ENCODE assay signal across 15 cellular contexts in genomic region chr14:82872494-82872893, GRCh38.
DNase-seq lines count a peak whose midpoint lies in the region; ATAC-seq, FAIRE-seq and TF ChIP-seq lines count a peak whose summit lies in the region.
"Had no signal": no experiment of that assay in that cellular context is flagged by ENCODE, and none has a peak within 500 bp of the region (broad histone marks: within the 10 kb centered on the region; RNA-seq: fewer than 3 reads in every experiment).

No MANE protein-coding gene starts in this region.

- no peak for FAIRE-seq in H54 (lab: Jason Lieb, UNC)
- FAIRE-seq: endothelial cell of umbilical vein had no signal

- H3K36me3 Mint-ChIP-seq in activated CD4-positive, alpha-beta T cell treated with anti-CD3 and anti-CD28 coated beads for 36 hours (ENCODE audit: low read depth): no peaks in the 10 kb centered on the region
- H3K36me3 Mint-ChIP-seq in activated CD4-positive, alpha-beta T cell treated with anti-CD3 and anti-CD28 coated beads, Interleukin-2, amount 10 ng/mL, durations not matched to agents 7 days and 5 days (ENCODE audit: low read depth): no peaks in the 10 kb centered on the region
- H3K36me3 Mint-ChIP-seq in type B pancreatic cell: no peaks in the 10 kb centered on the region
- H3K36me3 Mint-ChIP-seq: activated naive CD4-positive, alpha-beta T cell treated with anti-CD3 and anti-CD28 coated beads, Interleukin-2, amount 10 ng/mL, durations not matched to agents 7 days and 5 days; IgD-negative memory B cell had no signal

- no peak overlapping the region for H3K27ac Mint-ChIP-seq in activated CD4-positive, alpha-beta T cell treated with anti-CD3 and anti-CD28 coated beads for 36 hours
- H3K27ac Mint-ChIP-seq in activated CD4-positive, alpha-beta T cell treated with anti-CD3 and anti-CD28 coated beads, Interleukin-2, amount 10 ng/mL, durations not matched to agents 7 days and 5 days: no peak overlapping the region
- no peak overlapping the region for H3K27ac Mint-ChIP-seq in type B pancreatic cell
- H3K27ac Mint-ChIP-seq: activated naive CD4-positive, alpha-beta T cell treated with anti-CD3 and anti-CD28 coated beads, Interleukin-2, amount 10 ng/mL, durations not matched to agents 7 days and 5 days; IgD-negative memory B cell had no signal

- peaks cover 8% of the 10 kb centered on the region for H3K9me3 Mint-ChIP-seq in activated CD4-positive, alpha-beta T cell treated with anti-CD3 and anti-CD28 coated beads for 36 hours (ENCODE audit: low read depth)
- peaks cover 8% of the 10 kb centered on the region for H3K9me3 Mint-ChIP-seq in activated CD4-positive, alpha-beta T cell treated with anti-CD3 and anti-CD28 coated beads, Interleukin-2, amount 10 ng/mL, durations not matched to agents 7 days and 5 days
- H3K9me3 Mint-ChIP-seq in type B pancreatic cell: peaks cover 9% of the 10 kb centered on the region

- peak; percentile 58 for TF ChIP-seq CTCF in type B pancreatic cell (conservative IDR thresholded peaks at IDR 0.05)

- CTCF ChIA-PET in activated CD4-positive, alpha-beta T cell treated with anti-CD3 and anti-CD28 coated beads for 36 hours (lab: Charles Lee): interaction anchor here (1.3 kb wide), 1 partner anchor 14 kb away, joined by 5 read pairs; no protein-coding TSS in a partner anchor
- CTCF ChIA-PET in activated CD4-positive, alpha-beta T cell treated with anti-CD3 and anti-CD28 coated beads, Interleukin-2, amount 10 ng/mL, durations not matched to agents 7 days and 5 days (lab: Charles Lee): no interaction called here

- no peaks in the 10 kb centered on the region for H3K27me3 Mint-ChIP-seq in activated CD4-positive, alpha-beta T cell treated with anti-CD3 and anti-CD28 coated beads for 36 hours
- no peaks in the 10 kb centered on the region for H3K27me3 Mint-ChIP-seq in activated CD4-positive, alpha-beta T cell treated with anti-CD3 and anti-CD28 coated beads, Interleukin-2, amount 10 ng/mL, durations not matched to agents 7 days and 5 days
- H3K27me3 Mint-ChIP-seq in type B pancreatic cell: no peaks in the 10 kb centered on the region
- H3K27me3 Mint-ChIP-seq: activated naive CD4-positive, alpha-beta T cell treated with anti-CD3 and anti-CD28 coated beads, Interleukin-2, amount 10 ng/mL, durations not matched to agents 7 days and 5 days; IgD-negative memory B cell had no signal

- TF ChIP-seq POLR2A in erythroblast (IDR thresholded peaks at IDR 0.05; ENCODE audit: low read length) (no peak), H54 (IDR thresholded peaks at IDR 0.05; ENCODE audit: low read depth, low read length) (no peak)

- ATAC-seq in activated CD4-positive, alpha-beta T cell treated with anti-CD3 and anti-CD28 coated beads for 36 hours: no peak
- ATAC-seq in HG03139 (IDR thresholded peaks at IDR 0.05; ENCODE audit: unreplicated experiment): no peak
- ATAC-seq: heart right ventricle had no signal

- intact Hi-C loops in activated CD4-positive, alpha-beta T cell treated with anti-CD3 and anti-CD28 coated beads for 36 hours (cut with DNase I, micrococcal nuclease): no loop called here

- no peaks in the 10 kb centered on the region for H3K4me1 Mint-ChIP-seq in activated CD4-positive, alpha-beta T cell treated with anti-CD3 and anti-CD28 coated beads for 36 hours
- H3K4me1 Mint-ChIP-seq in activated CD4-positive, alpha-beta T cell treated with anti-CD3 and anti-CD28 coated beads, Interleukin-2, amount 10 ng/mL, durations not matched to agents 7 days and 5 days: no peaks in the 10 kb centered on the region
- H3K4me1 Mint-ChIP-seq in type B pancreatic cell (ENCODE audit: unreplicated experiment): no peaks in the 10 kb centered on the region
- H3K4me1 Mint-ChIP-seq: activated naive CD4-positive, alpha-beta T cell treated with anti-CD3 and anti-CD28 coated beads, Interleukin-2, amount 10 ng/mL, durations not matched to agents 7 days and 5 days; IgD-negative memory B cell had no signal

- DNase-seq in activated CD4-positive, alpha-beta T cell treated with anti-CD3 and anti-CD28 coated beads for 36 hours: peak; percentile 6
- DNase-seq in activated CD4-positive, alpha-beta T cell treated with anti-CD3 and anti-CD28 coated beads, Interleukin-2, amount 10 ng/mL, durations not matched to agents 7 days and 5 days: no peak
- peak; percentile 35 for DNase-seq in NCI-H748 (lab: John Stamatoyannopoulos, UW; ENCODE audit: unreplicated experiment)
- peak; percentile 16 to 41 for DNase-seq in erythroblast (lab: John Stamatoyannopoulos, UW)
- DNase-seq in type B pancreatic cell (ENCODE audit: extremely low spot score, unreplicated experiment): no peak
- no peak for DNase-seq in activated naive CD4-positive, alpha-beta T cell treated with anti-CD3 and anti-CD28 coated beads, Interleukin-2, amount 50 U/mL, for 16 hours
- no peak for DNase-seq in H54 (ENCODE audit: insufficient read length, low spot score)
- DNase-seq: activated naive CD4-positive, alpha-beta T cell treated with anti-CD3 and anti-CD28 coated beads, Interleukin-2, amount 10 ng/mL, durations not matched to agents 7 days and 5 days; central memory CD4-positive, alpha-beta T cell; heart right ventricle; NCI-H187 treated with DMSO at 0.1 percent for 48 hours; nucleus accumbens had no signal

- POLR2A ChIA-PET in activated CD4-positive, alpha-beta T cell treated with anti-CD3 and anti-CD28 coated beads for 36 hours (lab: Charles Lee): no interaction called here
- POLR2A ChIA-PET in activated CD4-positive, alpha-beta T cell treated with anti-CD3 and anti-CD28 coated beads, Interleukin-2, amount 10 ng/mL, durations not matched to agents 7 days and 5 days (lab: Charles Lee): no interaction called here

- no peak overlapping the region for H3K4me3 Mint-ChIP-seq in activated CD4-positive, alpha-beta T cell treated with anti-CD3 and anti-CD28 coated beads for 36 hours
- no peak overlapping the region for H3K4me3 Mint-ChIP-seq in activated CD4-positive, alpha-beta T cell treated with anti-CD3 and anti-CD28 coated beads, Interleukin-2, amount 10 ng/mL, durations not matched to agents 7 days and 5 days
- H3K4me3 Mint-ChIP-seq in type B pancreatic cell: no peak overlapping the region
- H3K4me3 Mint-ChIP-seq: activated naive CD4-positive, alpha-beta T cell treated with anti-CD3 and anti-CD28 coated beads, Interleukin-2, amount 10 ng/mL, durations not matched to agents 7 days and 5 days; IgD-negative memory B cell had no signal

Comparison
In these comparisons a context has a peak if more than half of its experiments do, and no peak if none do; other contexts are left out.
1. DNase-seq: peak in activated CD4-positive, alpha-beta T cell treated with anti-CD3 and anti-CD28 coated beads for 36 hours (single experiment), NCI-H748 (single experiment) and erythroblast (2 of 2); none in activated CD4-positive, alpha-beta T cell treated with anti-CD3 and anti-CD28 coated beads, Interleukin-2, amount 10 ng/mL, durations not matched to agents 7 days and 5 days (single experiment), type B pancreatic cell (single experiment), activated naive CD4-positive, alpha-beta T cell treated with anti-CD3 and anti-CD28 coated beads, Interleukin-2, amount 50 U/mL, for 16 hours (single experiment) and H54 (single experiment).